ENCODE assay signal across 8 cellular contexts in genomic region chr19:45467456-45468158, GRCh38. TPM values are rescaled to one million over a fixed set of nuclear protein-coding genes. Genes with fewer than 3 reads are reported as not detected.
DNase-seq lines count a peak whose midpoint lies in the region; ATAC-seq and TF ChIP-seq lines count a peak whose summit lies in the region.

FOSB (plus strand) TSS chr19:45467996; CDS start chr19:45468587, 591 bp downstream.

- TF ChIP-seq CTCF in OCI-LY1 (IDR thresholded peaks at IDR 0.05; ENCODE audit: low read length) (peak; percentile 20; the same call in 1 of the 2 replicates), epithelial cell of esophagus (IDR thresholded peaks at IDR 0.05; ENCODE audit: insufficient read depth, low read depth, low read length, missing control alignments) (no peak)

- H3K4me1 ChIP-seq in CD4-positive, alpha-beta memory T cell (ENCODE audit: insufficient read depth, low read length): peaks cover 27% of the 10 kb centered on the region
- H3K4me1 ChIP-seq in HUES6 (ENCODE audit: control insufficient read depth, insufficient read depth, low read length) (peaks cover 21% of the 10 kb centered on the region), OCI-LY1 (ENCODE audit: insufficient read depth, low read length, severe bottlenecking) (peaks cover 27% of the 10 kb centered on the region), mononuclear cell (ENCODE audit: insufficient read depth, low read length) (peaks cover 42% of the 10 kb centered on the region)

- H3K9ac ChIP-seq in HUES6 (ENCODE audit: low read length) (peak within 1 kb of the TSS; percentile 83), OCI-LY1 (ENCODE audit: low read length) (peak within 1 kb of the TSS; percentile 56)

- peak; percentile 96 to 99 (median 97) for DNase-seq in CD4-positive, alpha-beta memory T cell
- DNase-seq in activated T-cell treated with anti-CD3 and anti-CD28 coated beads for 24 hours (ENCODE audit: low read depth) (peak; percentile 91), epithelial cell of esophagus (ENCODE audit: low read depth) (peak; percentile 93)
- DNase-seq in stimulated activated CD8-positive, alpha-beta memory T cell treated with anti-CD3 and anti-CD28 coated beads, Interleukin-2, amount 100 ng/mL, for 48 hours (ENCODE audit: low read depth in 2 of 2): peak; percentile 88

- H3F3A ChIP-seq in OCI-LY1 (ENCODE audit: insufficient read depth, low read length): no peaks in the 10 kb centered on the region

- no peaks in the 10 kb centered on the region for H3K36me3 ChIP-seq in CD4-positive, alpha-beta memory T cell (ENCODE audit: insufficient read depth, low read length)
- no peaks in the 10 kb centered on the region for H3K36me3 ChIP-seq in HUES6 (ENCODE audit: control insufficient read depth, insufficient read depth, low read length)
- H3K36me3 ChIP-seq in OCI-LY1 (ENCODE audit: insufficient read depth, low read length): no peaks in the 10 kb centered on the region

- H3K27me3 Mint-ChIP-seq in CD4-positive, alpha-beta memory T cell: peaks cover 0 to under 1% of the 10 kb centered on the region in 2 donors

- no peaks in the 10 kb centered on the region for H4K20me1 ChIP-seq in OCI-LY1 (ENCODE audit: insufficient read depth, low read length)

- peak within 1 kb of the TSS; percentile 93 to 96 (median 95) for H3K4me3 Mint-ChIP-seq in CD4-positive, alpha-beta memory T cell

- intact Hi-C loops in CD4-positive, alpha-beta memory T cell (cut with micrococcal nuclease): loop anchor here (1.0 kb wide), 1 partner anchor 16 kb away; no protein-coding TSS in a partner anchor

- peak within 1 kb of the TSS; percentile 79 to 100 for H3K4me3 ChIP-seq in CD4-positive, alpha-beta memory T cell (ENCODE audit: low read length in 2 of 2)
- H3K4me3 ChIP-seq in HUES6 (ENCODE audit: low read depth, low read length): peak within 1 kb of the TSS; percentile 74
- H3K4me3 ChIP-seq in OCI-LY1 (ENCODE audit: low read depth, low read length, poor library complexity, severe bottlenecking): peak within 1 kb of the TSS; percentile 74
- H3K4me3 ChIP-seq in epithelial cell of esophagus (ENCODE audit: low read length): peak within 1 kb of the TSS; percentile 91
- H3K4me3 ChIP-seq in mononuclear cell (ENCODE audit: low read length): peak within 1 kb of the TSS; percentile 90

- H3K27ac Mint-ChIP-seq in CD4-positive, alpha-beta memory T cell: peak within 1 kb of the TSS; percentile 99 to 100 (median 99)

- peak within 1 kb of the TSS; percentile 98 for H3K27ac ChIP-seq in CD4-positive, alpha-beta memory T cell (ENCODE audit: low read depth, low read length)
- peak within 1 kb of the TSS; percentile 98 for H3K27ac ChIP-seq in HUES6 (ENCODE audit: low read depth, low read length)
- peak within 1 kb of the TSS; percentile 19 for H3K27ac ChIP-seq in OCI-LY1 (ENCODE audit: low read depth, low read length, poor library complexity, severe bottlenecking)

- H3K36me3 Mint-ChIP-seq in CD4-positive, alpha-beta memory T cell: peaks cover under 1 to 47% of the 10 kb centered on the region in 2 donors

- H3K4me2 ChIP-seq in OCI-LY1 (ENCODE audit: low read length): peak within 1 kb of the TSS; percentile 96

- POLR2A ChIA-PET in CD4-positive, alpha-beta memory T cell (lab: Charles Lee; ENCODE audit: partially characterized antibody): interaction anchor here (0.7 to 8.5 kb wide), 14 partner anchors 7 to 1646 kb away, joined by 3 to 240 read pairs (median 6); partner anchors contain the start of genes OPA3, RTN2 and ZC3H4

- no peaks in the 10 kb centered on the region for H3K9me2 ChIP-seq in OCI-LY1 (ENCODE audit: low read depth, low read length)

- H3K9me3 Mint-ChIP-seq in CD4-positive, alpha-beta memory T cell: peaks cover 0 to 41% (median 0%) of the 10 kb centered on the region in 8 donors

- peak; percentile 31 for ATAC-seq in GM19463 (IDR thresholded peaks at IDR 0.05; ENCODE audit: unreplicated experiment)

- H2AFZ ChIP-seq in OCI-LY1 (ENCODE audit: low read length): no peak within 1 kb of the TSS

- H3K4me1 Mint-ChIP-seq in CD4-positive, alpha-beta memory T cell: peaks cover 8 to 58% (median 19%) of the 10 kb centered on the region in 4 donors

- no peaks in the 10 kb centered on the region for H3K9me3 ChIP-seq in CD4-positive, alpha-beta memory T cell (ENCODE audit: control insufficient read depth in 1 of 2, low read length in 2 of 2)
- H3K9me3 ChIP-seq in HUES6 (ENCODE audit: control insufficient read depth, insufficient read depth, low read depth, low read length) (no peaks in the 10 kb centered on the region), OCI-LY1 (ENCODE audit: low read length) (no peaks in the 10 kb centered on the region), mononuclear cell (ENCODE audit: low read depth, low read length) (no peaks in the 10 kb centered on the region)

- CTCF ChIA-PET in CD4-positive, alpha-beta memory T cell (lab: Charles Lee; ENCODE audit: partially characterized antibody): interaction anchor here (0.8 to 5.2 kb wide), 7 partner anchors 11 to 250 kb away, joined by 3 to 65 read pairs (median 23); no protein-coding TSS in a partner anchor

- H3K79me2 ChIP-seq in OCI-LY1 (ENCODE audit: insufficient read depth, low read length): no peaks in the 10 kb centered on the region

- no peaks in the 10 kb centered on the region for H3K27me3 ChIP-seq in CD4-positive, alpha-beta memory T cell (ENCODE audit: insufficient read depth, low read length)
- H3K27me3 ChIP-seq in HUES6 (ENCODE audit: control insufficient read depth, insufficient read depth, low read length) (peaks cover 13% of the 10 kb centered on the region), OCI-LY1 (ENCODE audit: insufficient read depth, low read length) (peaks cover 9% of the 10 kb centered on the region), mononuclear cell (ENCODE audit: insufficient read depth, low read length) (peaks cover 20% of the 10 kb centered on the region)

RNA-seq across cellular contexts. Expression of gene FOSB, which starts in this region (rescaled TPM):
- total RNA-seq in CD4-positive, alpha-beta memory T cell: 1 to 10 TPM; 4.2 to 4.7 TPM
- polyA plus RNA-seq in CD4-positive, alpha-beta memory T cell: 10 to 100 TPM; 12.5 to 17.1 TPM
- total RNA-seq in mononuclear cell: 337 TPM

Comparison
In these comparisons a context has a peak if more than half of its experiments do, and no peak if none do; other contexts are left out.
1. Peak in every context shown above with its lines: DNase-seq, ATAC-seq, H3K4me3 ChIP-seq and H3K27ac ChIP-seq.
2. RNA of gene FOSB (total RNA-seq): 337 TPM in mononuclear cell (single experiment); 4.2 to 4.7 TPM in CD4-positive, alpha-beta memory T cell; every median in the first group is over 10 times any median in the second.
3. H3K27ac ChIP-seq: peak in every context shown above with its lines; median percentile 98 in CD4-positive, alpha-beta memory T cell; 98 in HUES6; 19 in OCI-LY1.